In the genomic region with DNA sequence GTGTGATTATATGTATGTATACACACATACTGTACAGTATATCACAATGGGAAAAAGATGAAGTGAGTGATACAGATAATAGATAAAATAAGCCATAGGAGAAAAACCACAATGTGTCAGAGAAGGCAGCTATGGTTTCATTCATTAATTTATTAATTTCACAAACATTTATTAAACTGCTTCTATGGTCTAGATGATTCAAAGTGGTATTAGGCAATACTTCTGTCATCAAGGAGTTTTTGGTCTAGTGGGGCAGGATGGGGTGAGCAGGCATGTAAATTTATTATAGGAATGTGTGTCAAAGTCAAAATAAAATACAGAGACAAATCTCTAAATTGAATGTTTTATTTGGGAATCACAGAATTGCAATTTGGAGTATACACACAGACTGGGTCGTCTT, we compare ENCODE assay signal across 8 cellular contexts.
"Had no signal": no experiment of that assay in that cellular context is flagged by ENCODE, and none has a peak within 500 bp of the region (broad histone marks: within the 10 kb centered on the region; RNA-seq: fewer than 3 reads in every experiment).

No MANE protein-coding gene starts in this region.

- DNase-seq: H9, HCEC 1CT, KG1 had no signal

- ATAC-seq: GM23338, K562 had no signal

- H3K4me2 ChIP-seq: GM23338 had no signal

- FAIRE-seq: H1, H54, HTR-8/SVneo, K562 had no signal

- H3K27ac Mint-ChIP-seq: GM23338, H9 had no signal

- H2AFZ ChIP-seq: GM23338 had no signal

- H3K4me3 ChIP-seq: GM23338, K562 had no signal

- H3K4me3 Mint-ChIP-seq: GM23338, H9 had no signal

- H3K9me3 Mint-ChIP-seq: GM23338 had no signal
